1 cellular context compared by ENCODE assay signal in the genomic region with DNA sequence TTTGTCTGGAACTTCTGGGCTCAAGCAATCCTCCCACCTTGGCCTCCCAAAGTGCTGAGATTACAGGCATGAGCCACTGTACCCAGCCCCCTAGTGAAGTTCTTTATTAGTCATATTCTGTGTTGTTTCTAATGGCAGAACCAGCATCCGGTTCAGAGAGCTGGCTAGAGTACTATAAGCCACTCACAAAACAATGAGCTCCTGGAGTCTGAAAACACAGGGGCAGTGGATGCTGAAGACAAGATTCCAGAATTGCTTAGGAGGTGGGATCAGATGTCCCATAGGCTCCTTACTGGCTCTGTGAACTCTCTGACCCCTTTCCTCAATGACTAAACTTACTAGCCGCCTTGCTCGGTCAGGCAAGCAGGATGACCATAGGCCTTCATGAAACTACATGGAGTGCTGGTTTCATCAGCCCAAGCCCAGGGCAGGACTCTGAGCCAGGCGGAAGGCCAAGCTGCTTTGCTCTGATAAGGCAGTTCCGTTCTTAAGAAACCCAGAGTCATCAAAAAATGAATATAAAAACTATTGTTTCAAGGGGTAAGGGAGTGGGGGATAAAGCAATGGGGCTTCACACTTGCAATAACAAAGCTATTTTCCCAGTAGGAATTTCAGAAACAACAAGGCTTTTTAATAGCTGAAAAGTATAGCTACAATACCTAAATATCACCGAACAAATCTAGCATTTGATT.
TF ChIP-seq lines count a peak whose summit lies in the region.

No MANE protein-coding gene starts in this region.

TF ChIP-seq in K562, 482 proteins besides CTCF, POLR2A, EP300 and RAD21 (continued from another document and continues in another):
- peak; percentile 95 for TF ChIP-seq CREB3 (tag; conservative IDR thresholded peaks at IDR 0.05; ENCODE audit: low read depth)
- no peak for TF ChIP-seq SMC3 (conservative IDR thresholded peaks at IDR 0.05; ENCODE audit: insufficient read depth, low read depth, low read length)
- peak; percentile 76 for TF ChIP-seq TBP (optimal IDR thresholded peaks at IDR 0.05; ENCODE audit: low read depth, low read length)
- no peak; the same call in none of the 2 replicates for TF ChIP-seq PHB2 (IDR thresholded peaks at IDR 0.05; ENCODE audit: low read depth)
- TF ChIP-seq, protein P1, sequence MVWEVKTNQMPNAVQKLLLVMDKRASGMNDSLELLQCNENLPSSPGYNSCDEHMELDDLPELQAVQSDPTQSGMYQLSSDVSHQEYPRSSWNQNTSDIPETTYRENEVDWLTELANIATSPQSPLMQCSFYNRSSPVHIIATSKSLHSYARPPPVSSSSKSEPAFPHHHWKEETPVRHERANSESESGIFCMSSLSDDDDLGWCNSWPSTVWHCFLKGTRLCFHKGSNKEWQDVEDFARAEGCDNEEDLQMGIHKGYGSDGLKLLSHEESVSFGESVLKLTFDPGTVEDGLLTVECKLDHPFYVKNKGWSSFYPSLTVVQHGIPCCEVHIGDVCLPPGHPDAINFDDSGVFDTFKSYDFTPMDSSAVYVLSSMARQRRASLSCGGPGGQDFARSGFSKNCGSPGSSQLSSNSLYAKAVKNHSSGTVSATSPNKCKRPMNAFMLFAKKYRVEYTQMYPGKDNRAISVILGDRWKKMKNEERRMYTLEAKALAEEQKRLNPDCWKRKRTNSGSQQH (CRISPR knock-in tag; IDR thresholded peaks at IDR 0.05) = no peak; the same call in 1 of the 2 replicates
- no peak for TF ChIP-seq HNRNPK (IDR thresholded peaks at IDR 0.05; ENCODE audit: low read depth, low read length, poor library complexity, severe bottlenecking)
- TF ChIP-seq SAFB (IDR thresholded peaks at IDR 0.05; ENCODE audit: borderline replicate concordance, low read depth, low read length) = no peak
- TF ChIP-seq GABPB1 (CRISPR knock-in tag; IDR thresholded peaks at IDR 0.05) = peak; percentile 35
- TF ChIP-seq ZNF79 (CRISPR knock-in tag; IDR thresholded peaks at IDR 0.05; ENCODE audit: low read depth) = no peak; the same call in 1 of the 2 replicates
- TF ChIP-seq, protein P2, sequence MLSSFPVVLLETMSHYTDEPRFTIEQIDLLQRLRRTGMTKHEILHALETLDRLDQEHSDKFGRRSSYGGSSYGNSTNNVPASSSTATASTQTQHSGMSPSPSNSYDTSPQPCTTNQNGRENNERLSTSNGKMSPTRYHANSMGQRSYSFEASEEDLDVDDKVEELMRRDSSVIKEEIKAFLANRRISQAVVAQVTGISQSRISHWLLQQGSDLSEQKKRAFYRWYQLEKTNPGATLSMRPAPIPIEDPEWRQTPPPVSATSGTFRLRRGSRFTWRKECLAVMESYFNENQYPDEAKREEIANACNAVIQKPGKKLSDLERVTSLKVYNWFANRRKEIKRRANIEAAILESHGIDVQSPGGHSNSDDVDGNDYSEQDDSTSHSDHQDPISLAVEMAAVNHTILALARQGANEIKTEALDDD (IDR thresholded peaks at IDR 0.05) = peak; percentile 98
- TF ChIP-seq SUPT5H (IDR thresholded peaks at IDR 0.05) = peak; percentile 22; the same call in 1 of the 2 replicates
- no peak for TF ChIP-seq MCM2 (IDR thresholded peaks at IDR 0.05; ENCODE audit: low read depth)
- TF ChIP-seq CREM (IDR thresholded peaks at IDR 0.05; ENCODE audit: low read depth) = peak; percentile 77
- TF ChIP-seq, protein P3, sequence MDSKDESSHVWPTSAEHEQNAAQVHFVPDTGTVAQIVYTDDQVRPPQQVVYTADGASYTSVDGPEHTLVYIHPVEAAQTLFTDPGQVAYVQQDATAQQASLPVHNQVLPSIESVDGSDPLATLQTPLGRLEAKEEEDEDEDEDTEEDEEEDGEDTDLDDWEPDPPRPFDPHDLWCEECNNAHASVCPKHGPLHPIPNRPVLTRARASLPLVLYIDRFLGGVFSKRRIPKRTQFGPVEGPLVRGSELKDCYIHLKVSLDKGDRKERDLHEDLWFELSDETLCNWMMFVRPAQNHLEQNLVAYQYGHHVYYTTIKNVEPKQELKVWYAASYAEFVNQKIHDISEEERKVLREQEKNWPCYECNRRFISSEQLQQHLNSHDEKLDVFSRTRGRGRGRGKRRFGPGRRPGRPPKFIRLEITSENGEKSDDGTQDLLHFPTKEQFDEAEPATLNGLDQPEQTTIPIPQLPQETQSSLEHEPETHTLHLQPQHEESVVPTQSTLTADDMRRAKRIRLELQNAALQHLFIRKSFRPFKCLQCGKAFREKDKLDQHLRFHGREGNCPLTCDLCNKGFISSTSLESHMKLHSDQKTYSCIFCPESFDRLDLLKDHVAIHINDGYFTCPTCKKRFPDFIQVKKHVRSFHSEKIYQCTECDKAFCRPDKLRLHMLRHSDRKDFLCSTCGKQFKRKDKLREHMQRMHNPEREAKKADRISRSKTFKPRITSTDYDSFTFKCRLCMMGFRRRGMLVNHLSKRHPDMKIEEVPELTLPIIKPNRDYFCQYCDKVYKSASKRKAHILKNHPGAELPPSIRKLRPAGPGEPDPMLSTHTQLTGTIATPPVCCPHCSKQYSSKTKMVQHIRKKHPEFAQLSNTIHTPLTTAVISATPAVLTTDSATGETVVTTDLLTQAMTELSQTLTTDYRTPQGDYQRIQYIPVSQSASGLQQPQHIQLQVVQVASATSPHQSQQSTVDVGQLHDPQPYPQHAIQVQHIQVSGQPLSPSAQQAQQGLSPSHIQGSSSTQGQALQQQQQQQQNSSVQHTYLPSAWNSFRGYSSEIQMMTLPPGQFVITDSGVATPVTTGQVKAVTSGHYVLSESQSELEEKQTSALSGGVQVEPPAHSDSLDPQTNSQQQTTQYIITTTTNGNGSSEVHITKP (IDR thresholded peaks at IDR 0.05; ENCODE audit: partially characterized antibody) = no peak
- TF ChIP-seq LARP7 (IDR thresholded peaks at IDR 0.05) = no peak
- no peak for TF ChIP-seq ZBED1 (IDR thresholded peaks at IDR 0.05)
- no peak; the same call in 1 of the 2 replicates for TF ChIP-seq BCL6 (CRISPR knock-in tag; IDR thresholded peaks at IDR 0.05)
- TF ChIP-seq, protein P4, sequence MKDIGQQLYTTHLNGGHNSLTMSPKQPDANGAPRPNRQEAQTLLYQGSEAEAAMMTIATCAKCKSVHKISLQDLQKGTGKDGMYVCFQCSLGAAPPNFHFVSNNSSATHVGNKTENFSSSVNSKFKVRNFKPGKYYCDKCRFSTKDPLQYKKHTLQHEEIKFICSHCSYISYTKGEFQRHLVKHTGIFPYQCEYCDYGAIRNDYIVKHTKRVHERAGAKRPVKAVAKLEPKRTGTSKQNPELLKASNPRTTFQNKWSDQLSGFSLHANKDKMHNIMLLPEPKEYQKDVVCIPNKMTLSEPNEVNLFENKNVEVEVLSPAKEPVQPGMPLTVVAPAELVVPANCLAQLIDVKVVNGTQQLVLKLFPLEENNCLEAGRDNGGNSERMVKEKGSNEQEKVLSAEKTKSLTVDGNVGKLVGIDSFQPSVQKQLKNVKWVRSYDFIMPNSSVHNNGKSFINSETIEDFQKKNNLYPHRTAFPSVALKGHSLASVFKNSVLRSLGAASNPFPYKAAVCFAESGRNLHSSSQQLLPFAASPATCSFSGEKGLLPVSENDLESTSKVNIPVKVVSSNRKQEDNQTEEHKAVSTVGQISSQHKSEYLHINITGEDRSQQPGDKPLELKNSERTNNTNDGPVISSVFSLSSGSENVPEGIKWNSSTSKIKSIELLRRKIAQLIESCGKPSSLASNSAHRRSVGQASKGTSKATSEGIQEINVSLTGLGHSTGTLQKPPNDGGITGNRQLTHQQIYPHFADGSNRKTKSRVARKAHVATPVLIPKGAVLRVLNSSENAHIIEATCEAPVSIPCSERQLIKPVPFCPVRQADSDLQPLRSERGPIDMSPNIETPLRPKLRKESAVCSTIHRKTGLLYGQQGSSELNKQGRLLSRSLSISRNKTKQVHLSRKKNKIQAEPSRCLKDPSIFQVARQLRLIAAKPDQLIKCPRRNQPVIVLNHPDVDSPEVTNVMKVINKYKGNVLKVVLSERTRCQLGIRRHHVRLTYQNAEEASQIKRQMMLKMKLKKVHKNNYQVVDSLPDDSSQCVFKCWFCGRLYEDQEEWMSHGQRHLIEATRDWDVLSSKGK (CRISPR knock-in tag; IDR thresholded peaks at IDR 0.05) = peak; percentile 75; the same call in 1 of the 2 replicates
- TF ChIP-seq ZBTB11 (CRISPR knock-in tag; IDR thresholded peaks at IDR 0.05) = peak in 1 of 3 experiments; percentile 83; a peak in 2 of 6 replicates
- peak; percentile 54; the same call in 1 of the 2 replicates for TF ChIP-seq THAP7 (CRISPR knock-in tag; IDR thresholded peaks at IDR 0.05)
- no peak for TF ChIP-seq PHTF2 (CRISPR knock-in tag; IDR thresholded peaks at IDR 0.05)
- no peak for TF ChIP-seq E2F5 (CRISPR knock-in tag; IDR thresholded peaks at IDR 0.05)
- no peak for TF ChIP-seq LCOR (CRISPR knock-in tag; IDR thresholded peaks at IDR 0.05)
- no peak for TF ChIP-seq PURB (CRISPR knock-in tag; IDR thresholded peaks at IDR 0.05; ENCODE audit: low read depth)
- TF ChIP-seq SREBF2 (CRISPR knock-in tag; IDR thresholded peaks at IDR 0.05) = no peak
- TF ChIP-seq MAZ (CRISPR knock-in tag; conservative IDR thresholded peaks at IDR 0.05 in 1 of 2, IDR thresholded peaks at IDR 0.05 in 1 of 2) = peak; percentile 27 to 52; a peak in 2 of 4 replicates
- TF ChIP-seq HCFC1 (IDR thresholded peaks at IDR 0.05; ENCODE audit: low read depth, low read length) = peak; percentile 33; the same call in 1 of the 2 replicates
- peak; percentile 79 for TF ChIP-seq ETV5 (CRISPR knock-in tag; IDR thresholded peaks at IDR 0.05; ENCODE audit: low read depth)
- TF ChIP-seq E2F8 (IDR thresholded peaks at IDR 0.05; ENCODE audit: low read depth, partially characterized antibody) = no peak
- peak; percentile 69 for TF ChIP-seq TCFL5 (CRISPR knock-in tag; conservative IDR thresholded peaks at IDR 0.05)
